2 cellular contexts compared by ENCODE assay signal in the genomic region with DNA sequence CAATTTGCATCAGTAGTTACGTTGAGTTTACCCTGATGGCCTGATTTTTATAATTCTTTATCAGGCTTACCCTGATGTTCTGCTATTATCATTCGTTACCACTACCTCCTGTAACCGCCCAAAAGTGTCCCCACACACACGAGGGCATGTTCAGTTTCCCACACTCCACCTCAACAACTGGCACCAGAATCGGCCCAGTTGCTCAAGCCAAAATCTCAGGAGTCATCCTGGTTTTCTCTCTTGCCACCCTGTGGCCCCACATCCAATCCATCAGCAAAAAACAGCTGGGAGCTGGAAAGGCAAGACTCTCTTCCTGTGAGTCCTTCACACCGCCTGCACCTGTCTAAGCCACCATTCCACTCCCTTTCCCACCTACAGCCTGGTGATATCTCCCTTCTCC.
TF ChIP-seq lines count a peak whose summit lies in the region.

No MANE protein-coding gene starts in this region.

TF ChIP-seq in liver, 16 proteins besides CTCF, POLR2A, EP300 and RAD21 (continued from another document):
- TF ChIP-seq, protein P1, sequence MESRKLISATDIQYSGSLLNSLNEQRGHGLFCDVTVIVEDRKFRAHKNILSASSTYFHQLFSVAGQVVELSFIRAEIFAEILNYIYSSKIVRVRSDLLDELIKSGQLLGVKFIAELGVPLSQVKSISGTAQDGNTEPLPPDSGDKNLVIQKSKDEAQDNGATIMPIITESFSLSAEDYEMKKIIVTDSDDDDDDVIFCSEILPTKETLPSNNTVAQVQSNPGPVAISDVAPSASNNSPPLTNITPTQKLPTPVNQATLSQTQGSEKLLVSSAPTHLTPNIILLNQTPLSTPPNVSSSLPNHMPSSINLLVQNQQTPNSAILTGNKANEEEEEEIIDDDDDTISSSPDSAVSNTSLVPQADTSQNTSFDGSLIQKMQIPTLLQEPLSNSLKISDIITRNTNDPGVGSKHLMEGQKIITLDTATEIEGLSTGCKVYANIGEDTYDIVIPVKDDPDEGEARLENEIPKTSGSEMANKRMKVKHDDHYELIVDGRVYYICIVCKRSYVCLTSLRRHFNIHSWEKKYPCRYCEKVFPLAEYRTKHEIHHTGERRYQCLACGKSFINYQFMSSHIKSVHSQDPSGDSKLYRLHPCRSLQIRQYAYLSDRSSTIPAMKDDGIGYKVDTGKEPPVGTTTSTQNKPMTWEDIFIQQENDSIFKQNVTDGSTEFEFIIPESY (IDR thresholded peaks at IDR 0.05) = no peak
- TF ChIP-seq NR2F2 (IDR thresholded peaks at IDR 0.05) (no peak), EGR1 (IDR thresholded peaks at IDR 0.05; ENCODE audit: low read depth in 2 of 2) (no peak), HNF4G (IDR thresholded peaks at IDR 0.05) (no peak), RXRA (IDR thresholded peaks at IDR 0.05) (no peak)
- TF ChIP-seq, protein P2, sequence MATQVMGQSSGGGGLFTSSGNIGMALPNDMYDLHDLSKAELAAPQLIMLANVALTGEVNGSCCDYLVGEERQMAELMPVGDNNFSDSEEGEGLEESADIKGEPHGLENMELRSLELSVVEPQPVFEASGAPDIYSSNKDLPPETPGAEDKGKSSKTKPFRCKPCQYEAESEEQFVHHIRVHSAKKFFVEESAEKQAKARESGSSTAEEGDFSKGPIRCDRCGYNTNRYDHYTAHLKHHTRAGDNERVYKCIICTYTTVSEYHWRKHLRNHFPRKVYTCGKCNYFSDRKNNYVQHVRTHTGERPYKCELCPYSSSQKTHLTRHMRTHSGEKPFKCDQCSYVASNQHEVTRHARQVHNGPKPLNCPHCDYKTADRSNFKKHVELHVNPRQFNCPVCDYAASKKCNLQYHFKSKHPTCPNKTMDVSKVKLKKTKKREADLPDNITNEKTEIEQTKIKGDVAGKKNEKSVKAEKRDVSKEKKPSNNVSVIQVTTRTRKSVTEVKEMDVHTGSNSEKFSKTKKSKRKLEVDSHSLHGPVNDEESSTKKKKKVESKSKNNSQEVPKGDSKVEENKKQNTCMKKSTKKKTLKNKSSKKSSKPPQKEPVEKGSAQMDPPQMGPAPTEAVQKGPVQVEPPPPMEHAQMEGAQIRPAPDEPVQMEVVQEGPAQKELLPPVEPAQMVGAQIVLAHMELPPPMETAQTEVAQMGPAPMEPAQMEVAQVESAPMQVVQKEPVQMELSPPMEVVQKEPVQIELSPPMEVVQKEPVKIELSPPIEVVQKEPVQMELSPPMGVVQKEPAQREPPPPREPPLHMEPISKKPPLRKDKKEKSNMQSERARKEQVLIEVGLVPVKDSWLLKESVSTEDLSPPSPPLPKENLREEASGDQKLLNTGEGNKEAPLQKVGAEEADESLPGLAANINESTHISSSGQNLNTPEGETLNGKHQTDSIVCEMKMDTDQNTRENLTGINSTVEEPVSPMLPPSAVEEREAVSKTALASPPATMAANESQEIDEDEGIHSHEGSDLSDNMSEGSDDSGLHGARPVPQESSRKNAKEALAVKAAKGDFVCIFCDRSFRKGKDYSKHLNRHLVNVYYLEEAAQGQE (IDR thresholded peaks at IDR 0.05) = no peak
- TF ChIP-seq, protein P3, sequence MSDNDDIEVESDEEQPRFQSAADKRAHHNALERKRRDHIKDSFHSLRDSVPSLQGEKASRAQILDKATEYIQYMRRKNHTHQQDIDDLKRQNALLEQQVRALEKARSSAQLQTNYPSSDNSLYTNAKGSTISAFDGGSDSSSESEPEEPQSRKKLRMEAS (IDR thresholded peaks at IDR 0.05) = no peak

TF ChIP-seq in HepG2, 621 proteins besides CTCF, POLR2A, EP300 and RAD21 (continued from another document):
- TF ChIP-seq, protein P4, sequence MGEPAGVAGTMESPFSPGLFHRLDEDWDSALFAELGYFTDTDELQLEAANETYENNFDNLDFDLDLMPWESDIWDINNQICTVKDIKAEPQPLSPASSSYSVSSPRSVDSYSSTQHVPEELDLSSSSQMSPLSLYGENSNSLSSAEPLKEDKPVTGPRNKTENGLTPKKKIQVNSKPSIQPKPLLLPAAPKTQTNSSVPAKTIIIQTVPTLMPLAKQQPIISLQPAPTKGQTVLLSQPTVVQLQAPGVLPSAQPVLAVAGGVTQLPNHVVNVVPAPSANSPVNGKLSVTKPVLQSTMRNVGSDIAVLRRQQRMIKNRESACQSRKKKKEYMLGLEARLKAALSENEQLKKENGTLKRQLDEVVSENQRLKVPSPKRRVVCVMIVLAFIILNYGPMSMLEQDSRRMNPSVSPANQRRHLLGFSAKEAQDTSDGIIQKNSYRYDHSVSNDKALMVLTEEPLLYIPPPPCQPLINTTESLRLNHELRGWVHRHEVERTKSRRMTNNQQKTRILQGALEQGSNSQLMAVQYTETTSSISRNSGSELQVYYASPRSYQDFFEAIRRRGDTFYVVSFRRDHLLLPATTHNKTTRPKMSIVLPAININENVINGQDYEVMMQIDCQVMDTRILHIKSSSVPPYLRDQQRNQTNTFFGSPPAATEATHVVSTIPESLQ (CRISPR knock-in tag; conservative IDR thresholded peaks at IDR 0.05) = no peak
- TF ChIP-seq, protein P5, sequence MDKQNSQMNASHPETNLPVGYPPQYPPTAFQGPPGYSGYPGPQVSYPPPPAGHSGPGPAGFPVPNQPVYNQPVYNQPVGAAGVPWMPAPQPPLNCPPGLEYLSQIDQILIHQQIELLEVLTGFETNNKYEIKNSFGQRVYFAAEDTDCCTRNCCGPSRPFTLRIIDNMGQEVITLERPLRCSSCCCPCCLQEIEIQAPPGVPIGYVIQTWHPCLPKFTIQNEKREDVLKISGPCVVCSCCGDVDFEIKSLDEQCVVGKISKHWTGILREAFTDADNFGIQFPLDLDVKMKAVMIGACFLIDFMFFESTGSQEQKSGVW (CRISPR knock-in tag; IDR thresholded peaks at IDR 0.05; ENCODE audit: borderline replicate concordance) = no peak
